In the genomic region with DNA sequence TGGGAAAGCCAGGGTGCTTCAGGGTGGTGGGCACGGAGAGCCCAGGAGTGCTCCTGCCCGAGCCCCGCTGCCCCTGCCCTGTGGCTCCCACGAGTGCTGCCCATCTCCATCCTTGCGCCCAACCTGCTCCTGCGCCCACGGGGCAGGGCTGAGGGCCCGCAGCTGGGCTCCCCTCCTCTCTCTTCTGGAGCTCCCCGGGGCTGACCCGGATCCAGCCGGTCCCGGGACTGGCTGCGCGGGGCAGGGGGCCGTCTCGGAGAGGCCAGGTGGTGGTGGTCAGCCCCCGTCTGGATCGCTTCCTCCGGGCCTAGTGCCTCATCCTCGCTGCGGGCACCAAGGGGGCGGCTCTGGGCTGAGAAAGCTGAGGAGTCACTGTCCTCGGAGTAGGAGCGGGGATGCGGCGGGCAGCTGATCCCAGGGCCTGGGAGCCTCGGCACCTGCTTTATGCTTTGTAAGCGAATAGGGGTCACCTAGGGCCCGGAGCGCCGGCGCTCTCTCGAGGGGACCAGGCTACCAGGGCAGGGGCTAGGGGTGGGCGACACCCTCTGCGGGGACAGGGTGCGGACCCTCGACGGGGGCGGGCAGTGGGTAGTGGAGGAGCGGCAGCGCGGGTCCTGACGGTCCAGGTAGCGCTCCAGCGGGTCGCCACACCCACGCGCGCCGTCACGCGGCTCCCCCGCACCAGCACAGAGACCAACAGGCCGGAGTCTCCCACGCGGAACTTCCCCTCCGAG, we compare ENCODE assay signal across 2 cellular contexts. TPM values are rescaled to one million over a fixed set of nuclear protein-coding genes. Genes with fewer than 3 reads are reported as not detected.
"Had no signal": no experiment of that assay in that cellular context is flagged by ENCODE, and none has a peak within 500 bp of the region (broad histone marks: within the 10 kb centered on the region; RNA-seq: fewer than 3 reads in every experiment).

No MANE protein-coding gene starts in this region.

RNA-seq across cellular contexts. Expression of gene CTSV, which starts 38.0 kb away (rescaled TPM):
- total RNA-seq: right atrium auricular region, ureter had no signal
